In the genomic region with DNA sequence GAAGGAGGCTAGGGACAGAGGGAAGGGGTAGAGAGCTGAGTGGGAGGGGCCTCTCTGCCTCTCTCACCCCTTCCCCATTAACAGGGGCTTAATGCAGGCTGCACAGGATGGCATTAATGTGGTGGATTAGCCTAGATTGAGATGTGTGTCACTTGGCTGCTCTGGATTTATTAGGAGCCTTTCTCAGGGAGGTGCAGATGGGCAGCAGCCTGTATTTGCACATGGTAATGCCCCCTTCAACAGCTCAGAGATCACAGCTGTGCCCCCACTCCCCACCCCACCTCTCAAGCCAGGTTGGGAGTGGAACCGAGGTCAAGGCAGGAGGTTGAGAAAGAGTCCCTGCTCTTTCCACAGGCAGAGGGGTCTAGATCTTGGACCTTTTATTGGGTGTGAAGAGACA, we compare ENCODE assay signal across 22 cellular contexts. TPM values are rescaled to one million over a fixed set of nuclear protein-coding genes. Genes with fewer than 3 reads are reported as not detected.
"Had no signal": no experiment of that assay in that cellular context is flagged by ENCODE, and none has a peak within 500 bp of the region (broad histone marks: within the 10 kb centered on the region; RNA-seq: fewer than 3 reads in every experiment).

No MANE protein-coding gene starts in this region.

- H3K4me3 ChIP-seq: esophagus muscularis mucosa, gastrocnemius medialis, heart right ventricle, ovary, right atrium auricular region, smooth muscle cell, suprapubic skin, thyroid gland had no signal

- H3K4me2 ChIP-seq: smooth muscle cell had no signal

- H3K27ac ChIP-seq: epithelial cell of prostate, esophagus muscularis mucosa, heart right ventricle, ovary, right atrium auricular region, suprapubic skin, thyroid gland had no signal

- H3K27me3 ChIP-seq: ovary had no signal

- ATAC-seq: effector memory CD8-positive, alpha-beta T cell; gastrocnemius medialis; heart right ventricle; stimulated activated naive CD8-positive, alpha-beta T cell treated with anti-CD3 and anti-CD28 coated beads, Interleukin-15, Interleukin-2, amounts not matched to agents 100 U/mL and 50 U/mL, for 24 hours had no signal

- DNase-seq: effector memory CD8-positive, alpha-beta T cell; gastrocnemius medialis; heart right ventricle; hypothalamus; kidney glomerular epithelial cell; mesendoderm; naive B cell; nucleus accumbens; ovary; stimulated activated CD4-positive, alpha-beta T cell treated with anti-CD3 and anti-CD28 coated beads, Interleukin-2, amount 100 ng/mL, for 48 hours; stimulated activated naive CD8-positive, alpha-beta T cell treated with anti-CD3 and anti-CD28 coated beads, Interleukin-15, Interleukin-2, amounts not matched to agents 100 U/mL and 50 U/mL, for 24 hours; thyroid gland had no signal

- H3K36me3 ChIP-seq: esophagus muscularis mucosa, gastrocnemius medialis, heart right ventricle, ovary, right atrium auricular region, suprapubic skin, thyroid gland had no signal

- H3K9me3 ChIP-seq: esophagus muscularis mucosa, gastrocnemius medialis, heart right ventricle, ovary, right atrium auricular region, suprapubic skin, thyroid gland had no signal

RNA-seq across cellular contexts. Expression of a gene that starts 7.3 kb away (rescaled TPM):
- total RNA-seq: esophagus muscularis mucosa, fibroblast of villous mesenchyme, liver, lung microvascular endothelial cell, ovary, posterior vena cava, smooth muscle cell, suprapubic skin had no signal
- polyA plus RNA-seq: liver, neural cell, ovary had no signal

RNA-seq across cellular contexts. Expression of a gene that starts 7.9 kb away (rescaled TPM):
- total RNA-seq: lung microvascular endothelial cell, ovary, thyroid gland had no signal
- polyA plus RNA-seq: liver, neural cell had no signal
